8 cellular contexts compared by ENCODE assay signal in genomic region chr14:89616425-89617141, GRCh38.
DNase-seq lines count a peak whose midpoint lies in the region; ATAC-seq and TF ChIP-seq lines count a peak whose summit lies in the region.

No MANE protein-coding gene starts in this region.

- H3K4me3 ChIP-seq in fibroblast of pulmonary artery (replicated peaks; ENCODE audit: low read depth, low read length) (peak overlapping the region; percentile 8), skin epidermis (peak overlapping the region in 3 of 7 experiments; percentile 56 to 62 (median 59))

- peak; percentile 50 for DNase-seq in AG08395 (ENCODE audit: low spot score)
- peak; percentile 28 to 87 (median 42) for DNase-seq in T-helper 1 cell
- peak; percentile 60 for DNase-seq in fibroblast of pulmonary artery (ENCODE audit: low read depth)
- DNase-seq in NCI-H2081 treated with DMSO at 0.1 percent for 48 hours (lab: John Stamatoyannopoulos, UW) = no peak
- no peak for DNase-seq in substantia nigra (lab: John Stamatoyannopoulos, UW)

- H3K27ac ChIP-seq in skin epidermis = peak overlapping the region in 11 of 21 experiments; percentile 14 to 96 (median 58)
- no peak overlapping the region for H3K27ac ChIP-seq in substantia nigra (ENCODE audit: low read depth, low read length, poor library complexity, severe bottlenecking)

- ATAC-seq in GM18502 (IDR thresholded peaks at IDR 0.05; ENCODE audit: poor library complexity, unreplicated experiment) = peak; percentile 45
- peak; percentile 38 for ATAC-seq in HG02884 (IDR thresholded peaks at IDR 0.05; ENCODE audit: unreplicated experiment)

- no peak for TF ChIP-seq CTCF in fibroblast of pulmonary artery (IDR thresholded peaks at IDR 0.05; ENCODE audit: low read length, missing control alignments)

Comparison
In these comparisons a context has a peak if more than half of its experiments do, and no peak if none do; other contexts are left out.
1. DNase-seq: peak in AG08395 (single experiment), T-helper 1 cell (5 of 5) and fibroblast of pulmonary artery (single experiment); none in NCI-H2081 treated with DMSO at 0.1 percent for 48 hours (single experiment) and substantia nigra (0 of 49).